8 cellular contexts compared by ENCODE assay signal in the genomic region with DNA sequence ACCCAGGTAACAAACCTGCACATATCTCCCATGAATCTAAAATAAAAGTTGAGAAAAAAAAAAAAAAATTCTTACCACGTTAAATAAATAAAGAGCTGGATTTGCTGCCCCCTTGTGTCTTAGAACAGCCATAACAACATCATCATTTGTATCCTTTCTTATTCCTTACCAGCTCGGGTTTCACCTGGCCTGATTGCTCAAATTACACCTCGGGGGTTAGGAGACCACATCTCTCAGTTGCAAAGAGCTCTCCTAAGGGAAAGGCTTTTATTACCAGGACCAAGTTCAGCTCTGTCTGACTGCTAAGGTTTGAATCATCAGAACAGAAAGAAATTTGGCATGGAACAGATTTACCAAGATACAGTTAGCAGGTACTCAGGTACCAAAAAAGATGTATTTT. TPM values are rescaled to one million over a fixed set of nuclear protein-coding genes. Genes with fewer than 3 reads are reported as not detected.
DNase-seq lines count a peak whose midpoint lies in the region; ATAC-seq, FAIRE-seq and TF ChIP-seq lines count a peak whose summit lies in the region.

No MANE protein-coding gene starts in this region.

- H3K9me3 Mint-ChIP-seq in activated CD8-positive, alpha-beta T cell treated with anti-CD3 and anti-CD28 coated beads for 36 hours: no peaks in the 10 kb centered on the region

- H3K27ac Mint-ChIP-seq in activated CD8-positive, alpha-beta T cell treated with anti-CD3 and anti-CD28 coated beads for 36 hours: no peak overlapping the region

- TF ChIP-seq CTCF in D721Med (IDR thresholded peaks at IDR 0.05; ENCODE audit: insufficient read depth, missing control alignments) (peak; percentile 63), pancreas (IDR thresholded peaks at IDR 0.05) (peak; percentile 53 to 68 (median 62))
- peak; percentile 88 for TF ChIP-seq CTCF in activated CD8-positive, alpha-beta T cell treated with anti-CD3 and anti-CD28 coated beads for 36 hours (IDR thresholded peaks at IDR 0.05)

- no peaks in the 10 kb centered on the region for H3K4me1 ChIP-seq in pancreas

- H3K27ac ChIP-seq in pancreas: no peak overlapping the region

- no peaks in the 10 kb centered on the region for H3K27me3 Mint-ChIP-seq in activated CD8-positive, alpha-beta T cell treated with anti-CD3 and anti-CD28 coated beads for 36 hours

- FAIRE-seq in D721Med (lab: Jason Lieb, UNC) (peak; percentile 46), pancreas (lab: Jason Lieb, UNC) (no peak)

- H3K36me3 Mint-ChIP-seq in activated CD8-positive, alpha-beta T cell treated with anti-CD3 and anti-CD28 coated beads for 36 hours (ENCODE audit: low read depth): no peaks in the 10 kb centered on the region

- POLR2A ChIA-PET in activated CD8-positive, alpha-beta T cell treated with anti-CD3 and anti-CD28 coated beads for 36 hours (lab: Charles Lee): interaction anchor here (1.4 kb wide), 1 partner anchor 316 kb away, joined by 5 read pairs; no protein-coding TSS in a partner anchor

- H3K9me3 ChIP-seq in pancreas: no peaks in the 10 kb centered on the region

- no peaks in the 10 kb centered on the region for H3K36me3 ChIP-seq in pancreas

- CTCF ChIA-PET in activated CD8-positive, alpha-beta T cell treated with anti-CD3 and anti-CD28 coated beads for 36 hours (lab: Charles Lee): interaction anchor here (0.6 to 7.2 kb wide), 58 partner anchors 9 to 551 kb away, joined by 3 to 166 read pairs (median 4); partner anchors contain the start of genes ADIPOQ, RFC4, RPL39L and RTP1

- no peak for DNase-seq in D721Med (ENCODE audit: insufficient read length, low spot score)
- peak; percentile 35 for DNase-seq in HS-5 (ENCODE audit: low read depth)
- peak; percentile 81 for DNase-seq in NCI-H526 treated with DMSO at 0.1 percent for 48 hours (lab: John Stamatoyannopoulos, UW)
- peak; percentile 52 for DNase-seq in activated CD8-positive, alpha-beta T cell treated with anti-CD3 and anti-CD28 coated beads for 36 hours
- peak; percentile 26 for DNase-seq in foreskin melanocyte
- DNase-seq in pancreas: peak in 2 of 6 donors; percentile 15 to 35

- 0% methylated on average over 3 of the region's 3 CpGs for WGBS in pancreas, 2 donors

- H3K4me3 Mint-ChIP-seq in activated CD8-positive, alpha-beta T cell treated with anti-CD3 and anti-CD28 coated beads for 36 hours: no peak overlapping the region

- peaks cover 2% of the 10 kb centered on the region for H3K4me1 Mint-ChIP-seq in activated CD8-positive, alpha-beta T cell treated with anti-CD3 and anti-CD28 coated beads for 36 hours (ENCODE audit: low read depth)

- no peaks in the 10 kb centered on the region for H3K27me3 ChIP-seq in pancreas

- intact Hi-C loops in activated CD8-positive, alpha-beta T cell treated with anti-CD3 and anti-CD28 coated beads for 36 hours (cut with micrococcal nuclease): loop anchor here (1.0 to 2.0 kb wide), 2 partner anchors 52 to 316 kb away; no protein-coding TSS in a partner anchor
- intact Hi-C loops in pancreas (cut with DNase I): loop anchor here in 1 of 3 donors (5.0 kb wide), 1 partner anchor 318 kb away; no protein-coding TSS in a partner anchor

- H3K4me3 ChIP-seq in pancreas: no peak overlapping the region

- ATAC-seq in activated CD8-positive, alpha-beta T cell treated with anti-CD3 and anti-CD28 coated beads for 36 hours: peak; percentile 80
- ATAC-seq in pancreas (peak; percentile 53 to 85 (median 74)), HG03139 (IDR thresholded peaks at IDR 0.05; ENCODE audit: unreplicated experiment) (no peak), GM18909 (IDR thresholded peaks at IDR 0.05; ENCODE audit: poor library complexity, unreplicated experiment) (no peak)

RNA-seq across cellular contexts. Expression of gene RPL39L, which starts 25.8 kb away (rescaled TPM):
- total RNA-seq in activated CD8-positive, alpha-beta T cell treated with anti-CD3 and anti-CD28 coated beads for 36 hours: 10 to 100 TPM; 12.1 to 16.2 TPM
- total RNA-seq in pancreas: 1 to 10 TPM in 1 of 6 donors, under 1 TPM in 5; 0.31 to 1.5 (median 0.81) TPM
- polyA plus RNA-seq in pancreas: 1 to 10 TPM in 1 of 2 donors, under 1 TPM in 1; 0.99 to 2.2 TPM

RNA-seq across cellular contexts. Expression of gene RTP1, which starts 32.1 kb away (rescaled TPM):
- not detected for total RNA-seq in activated CD8-positive, alpha-beta T cell treated with anti-CD3 and anti-CD28 coated beads for 36 hours
- total RNA-seq in pancreas: not detected
- polyA plus RNA-seq in pancreas: not detected

Comparison
In these comparisons a context has a peak if more than half of its experiments do, and no peak if none do; other contexts are left out.
1. ATAC-seq: peak in activated CD8-positive, alpha-beta T cell treated with anti-CD3 and anti-CD28 coated beads for 36 hours (single experiment) and pancreas (4 of 4); none in HG03139 (single experiment) and GM18909 (single experiment).
2. RNA of gene RPL39L, which starts 25.8 kb away (total RNA-seq): 12.1 to 16.2 TPM in activated CD8-positive, alpha-beta T cell treated with anti-CD3 and anti-CD28 coated beads for 36 hours; 0.31 to 1.5 TPM in pancreas; every median in the first group is over 4 times any median in the second.
3. Peak in every context shown above with its lines, with median percentiles within 50 percentile points of each other: CTCF ChIP-seq.